Comparison of ENCODE assay signal across 24 cellular contexts in genomic region chr9:84780385-84780784, GRCh38.
"Had no signal": no experiment of that assay in that cellular context is flagged by ENCODE, and none has a peak within 500 bp of the region (broad histone marks: within the 10 kb centered on the region; RNA-seq: fewer than 3 reads in every experiment).

No MANE protein-coding gene starts in this region.

- DNase-seq: dorsolateral prefrontal cortex; effector CD8-positive, alpha-beta T cell; heart right ventricle; hypothalamus; kidney glomerular epithelial cell; mesendoderm; naive B cell; occipital lobe; pancreas; right cardiac atrium; small intestine; stimulated activated CD4-positive, alpha-beta T cell treated with anti-CD3 and anti-CD28 coated beads, Interleukin-12 subunit alpha, Interleukin-12 subunit beta, amount 100 ng/mL, for 4 hours; stimulated activated CD4-positive, alpha-beta T cell treated with anti-CD3 and anti-CD28 coated beads, Interleukin-4, amount 100 ng/mL, for 1 hour; stimulated activated CD8-positive, alpha-beta memory T cell treated with anti-CD3 and anti-CD28 coated beads, Interleukin-4, amount 100 ng/mL, for 48 hours; stimulated activated naive CD8-positive, alpha-beta T cell treated with anti-CD3 and anti-CD28 coated beads, Interleukin-15, Interleukin-2, amounts not matched to agents 100 U/mL and 50 U/mL, for 24 hours; thyroid gland; upper lobe of left lung; uterus had no signal

- H3K36me3 Mint-ChIP-seq: naive B cell; stimulated activated effector memory CD8-positive, alpha-beta T cell treated with anti-CD3 and anti-CD28 coated beads, Interleukin-12 subunit alpha, Interleukin-12 subunit beta, amount 100 ng/mL, for 72 hours had no signal

- H3K4me1 Mint-ChIP-seq: naive B cell; stimulated activated effector memory CD8-positive, alpha-beta T cell treated with anti-CD3 and anti-CD28 coated beads, Interleukin-12 subunit alpha, Interleukin-12 subunit beta, amount 100 ng/mL, for 72 hours had no signal

- H3K9me3 Mint-ChIP-seq: nephron; stimulated activated effector memory CD8-positive, alpha-beta T cell treated with anti-CD3 and anti-CD28 coated beads, Interleukin-12 subunit alpha, Interleukin-12 subunit beta, amount 100 ng/mL, for 72 hours had no signal

- H3K27ac Mint-ChIP-seq: naive B cell; nephron; progenitor cell of endocrine pancreas; stimulated activated effector memory CD8-positive, alpha-beta T cell treated with anti-CD3 and anti-CD28 coated beads, Interleukin-12 subunit alpha, Interleukin-12 subunit beta, amount 100 ng/mL, for 72 hours had no signal

- H3K27ac ChIP-seq: heart right ventricle, pancreas, suprapubic skin, thyroid gland, upper lobe of left lung, uterus had no signal

- H3K4me3 Mint-ChIP-seq: naive B cell; nephron; stimulated activated effector memory CD8-positive, alpha-beta T cell treated with anti-CD3 and anti-CD28 coated beads, Interleukin-12 subunit alpha, Interleukin-12 subunit beta, amount 100 ng/mL, for 72 hours had no signal

- ATAC-seq: heart right ventricle; pancreas; right cardiac atrium; stimulated activated effector memory CD8-positive, alpha-beta T cell treated with anti-CD3 and anti-CD28 coated beads, Interleukin-12 subunit alpha, Interleukin-12 subunit beta, amount 100 ng/mL, for 72 hours; stimulated activated naive CD8-positive, alpha-beta T cell treated with anti-CD3 and anti-CD28 coated beads, Interleukin-15, Interleukin-2, amounts not matched to agents 100 U/mL and 50 U/mL, for 24 hours had no signal

- FAIRE-seq: frontal cortex, islet of Langerhans, pancreas, small intestine had no signal
